ENCODE assay signal across 19 cellular contexts in genomic region chr15:93286456-93286855, GRCh38.
"Had no signal": no experiment of that assay in that cellular context is flagged by ENCODE, and none has a peak within 500 bp of the region (broad histone marks: within the 10 kb centered on the region; RNA-seq: fewer than 3 reads in every experiment).

No MANE protein-coding gene starts in this region.

- H3K27ac Mint-ChIP-seq: dendritic cell treated with granulocyte-macrophage colony-stimulating factor and Interleukin-4, amounts not matched to agents 40 ng/mL and 50 ng/mL, for 4 days; effector memory CD8-positive, alpha-beta T cell; naive B cell; nephron had no signal

- H3K4me1 Mint-ChIP-seq: naive B cell had no signal

- H3K9me3 ChIP-seq: esophagus squamous epithelium, stomach, thoracic aorta, transverse colon had no signal

- FAIRE-seq: colon, kidney had no signal

- H3K36me3 ChIP-seq: esophagus squamous epithelium, stomach, thoracic aorta, transverse colon had no signal

- H3K27me3 ChIP-seq: esophagus squamous epithelium, hepatocyte, stomach, transverse colon had no signal

- H3K4me2 ChIP-seq: hepatocyte had no signal

- H3K27ac ChIP-seq: esophagus squamous epithelium, hepatocyte, skin epidermis, stomach, thoracic aorta, transverse colon had no signal

- H2AFZ ChIP-seq: hepatocyte had no signal

- H3K9me3 Mint-ChIP-seq: dendritic cell treated with granulocyte-macrophage colony-stimulating factor and Interleukin-4, amounts not matched to agents 40 ng/mL and 50 ng/mL, for 4 days; effector memory CD8-positive, alpha-beta T cell; naive B cell; nephron had no signal

- H3K4me3 Mint-ChIP-seq: dendritic cell treated with granulocyte-macrophage colony-stimulating factor and Interleukin-4, amounts not matched to agents 40 ng/mL and 50 ng/mL, for 4 days; effector memory CD8-positive, alpha-beta T cell; naive B cell; nephron had no signal

- H3K36me3 Mint-ChIP-seq: naive B cell had no signal

- H3K4me1 ChIP-seq: esophagus squamous epithelium, stomach, transverse colon had no signal

- DNase-seq: effector memory CD8-positive, alpha-beta T cell; esophagus squamous epithelium; foreskin fibroblast; kidney; left colon; left ventricle myocardium superior; mesenchymal stem cell; naive B cell; stimulated activated naive CD4-positive, alpha-beta T cell; stomach; substantia nigra; transverse colon had no signal

- H3K4me3 ChIP-seq: esophagus squamous epithelium, hepatocyte, lung, skin epidermis, stomach, thoracic aorta, transverse colon had no signal
